8 cellular contexts compared by ENCODE assay signal in the genomic region with DNA sequence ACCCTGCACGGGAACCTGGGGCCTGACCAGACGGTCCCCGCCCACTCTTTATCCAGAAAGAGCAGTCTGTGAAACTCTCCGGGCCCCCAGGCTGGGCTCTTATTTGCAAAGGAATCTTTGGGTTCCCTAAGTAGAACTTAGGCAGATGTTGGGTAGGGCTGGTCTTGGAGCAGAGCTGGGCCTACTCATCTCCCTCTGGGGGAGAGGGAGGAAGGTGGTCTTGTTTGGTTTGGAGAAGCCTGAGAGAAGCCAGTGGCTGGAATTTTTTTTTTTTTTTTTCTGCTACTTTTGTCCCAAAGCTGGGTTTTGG. TPM values are rescaled to one million over a fixed set of nuclear protein-coding genes. Genes with fewer than 3 reads are reported as not detected.
A peak's percentile ranks its signal among the peaks of the same experiment; 100 is the strongest.
DNase-seq lines count a peak whose midpoint lies in the region; ATAC-seq and TF ChIP-seq lines count a peak whose summit lies in the region.

No MANE protein-coding gene starts in this region.

- peak overlapping the region; percentile 83 to 96 (median 89) for H3K4me3 Mint-ChIP-seq in brain

- peak overlapping the region; percentile 76 to 97 (median 96) for H3K27ac Mint-ChIP-seq in brain

- no peaks in the 10 kb centered on the region for H3K27me3 Mint-ChIP-seq in brain

- H3K27ac ChIP-seq in heart right ventricle (peak overlapping the region; percentile 90 to 100 (median 98)), lung (ENCODE audit: low read depth in 1 of 2, low read length in 1 of 2) (peak overlapping the region; percentile 96 to 98), aorta (ENCODE audit: low read depth in 1 of 2, low read length in 2 of 2) (peak overlapping the region; percentile 60 to 72)

- H3K4me1 ChIP-seq in heart right ventricle (peaks cover 24 to 70% (median 62%) of the 10 kb centered on the region in 9 donors), lung (ENCODE audit: control insufficient read depth in 2 of 2, insufficient read depth in 2 of 2, low read length in 2 of 2) (peaks cover 11 to 33% of the 10 kb centered on the region in 2 donors), aorta (ENCODE audit: control insufficient read depth in 1 of 2, insufficient read depth in 2 of 2, low read length in 2 of 2) (no peaks in the 10 kb centered on the region)

- DNase-seq in heart right ventricle = no peak
- no peak for DNase-seq in Right ventricle myocardium inferior (ENCODE audit: missing footprints)
- no peak for DNase-seq in lung (ENCODE audit: low spot score)
- DNase-seq in aorta = no peak
- no peak for DNase-seq in NCI-H128 (lab: John Stamatoyannopoulos, UW; ENCODE audit: unreplicated experiment)
- DNase-seq in DMS 273 (lab: John Stamatoyannopoulos, UW; ENCODE audit: unreplicated experiment) = no peak

- ATAC-seq in heart right ventricle (no peak), Right ventricle myocardium inferior (no peak), lung (ENCODE audit: insufficient read depth, low FRiP score) (no peak), aorta (ENCODE audit: low FRiP score) (no peak), GM18873 (IDR thresholded peaks at IDR 0.05; ENCODE audit: low FRiP score, unreplicated experiment) (no peak)

- H3K36me3 Mint-ChIP-seq in brain = peaks cover 7% of the 10 kb centered on the region

- H3K9me3 Mint-ChIP-seq in brain = no peaks in the 10 kb centered on the region

- no peaks in the 10 kb centered on the region for H3K9me3 ChIP-seq in heart right ventricle
- H3K9me3 ChIP-seq in lung (ENCODE audit: control insufficient read depth in 2 of 2, insufficient read depth in 1 of 2, low read length in 1 of 2) = no peaks in the 10 kb centered on the region
- no peaks in the 10 kb centered on the region for H3K9me3 ChIP-seq in aorta (ENCODE audit: control insufficient read depth, low read length)

- TF ChIP-seq CTCF in heart right ventricle (IDR thresholded peaks at IDR 0.05) (no peak), brain (conservative IDR thresholded peaks at IDR 0.05) (no peak), lung (IDR thresholded peaks at IDR 0.05; ENCODE audit: control extremely low read depth, extremely low read depth) (no peak)

- intact Hi-C loops in heart right ventricle (cut with DNase I) = loop anchor here in 6 of 10 donors (5.0 to 10.0 kb wide), 8 partner anchors 34 to 277 kb away; a partner anchor contains a TSS
- intact Hi-C loops in Right ventricle myocardium inferior (cut with DNase I) = loop anchor here (2.0 to 10.0 kb wide), 2 partner anchors 35 to 277 kb away; no protein-coding TSS in a partner anchor
- intact Hi-C loops in aorta (cut with DNase I) = no loop called here

- H3K36me3 ChIP-seq in heart right ventricle = no peaks in the 10 kb centered on the region
- no peaks in the 10 kb centered on the region for H3K36me3 ChIP-seq in lung (ENCODE audit: control insufficient read depth in 2 of 2, insufficient read depth in 2 of 2, low read length in 2 of 2)
- no peaks in the 10 kb centered on the region for H3K36me3 ChIP-seq in aorta (ENCODE audit: control insufficient read depth in 1 of 2, insufficient read depth in 2 of 2, low read length in 1 of 2)

- peaks cover 0 to 9% (median 0%) of the 10 kb centered on the region in 7 donors for H3K27me3 ChIP-seq in heart right ventricle
- H3K27me3 ChIP-seq in lung (ENCODE audit: control insufficient read depth, insufficient read depth) = no peaks in the 10 kb centered on the region
- H3K27me3 ChIP-seq in aorta (ENCODE audit: control insufficient read depth in 1 of 2, insufficient read depth in 2 of 2, low read length in 1 of 2) = no peaks in the 10 kb centered on the region

- WGBS in heart right ventricle, 2 donors = 0 to 3% methylated on average over 4 of the region's 4 CpGs
- 7 to 14% methylated on average over 4 of the region's 4 CpGs for WGBS in lung, 2 donors
- WGBS in aorta, 2 donors = 1 to 2% methylated on average over 4 of the region's 4 CpGs

- H3K4me1 Mint-ChIP-seq in brain = peaks cover 68% of the 10 kb centered on the region

- H3K4me3 ChIP-seq in heart right ventricle = peak overlapping the region; percentile 71 to 99 (median 94)
- peak overlapping the region; percentile 95 for H3K4me3 ChIP-seq in lung
- peak overlapping the region; percentile 59 to 84 for H3K4me3 ChIP-seq in aorta (ENCODE audit: low read length in 2 of 2)

RNA-seq across cellular contexts. Expression of a gene that starts 0.8 kb away (rescaled TPM):
- total RNA-seq in heart right ventricle (10 to 100 TPM; 36.6 to 63.6 (median 47.9) TPM), Right ventricle myocardium inferior (43.4 TPM), lung (100 to 1,000 TPM in 1 of 2 donors, 10 to 100 TPM in 1; 89.7 to 154 TPM), aorta (100 to 1,000 TPM in 1 of 2 donors, 10 to 100 TPM in 1; 96.3 to 148 TPM)
- polyA plus RNA-seq in heart right ventricle (10 to 100 TPM; 38.8 to 81.7 TPM), brain (ENCODE audit: insufficient read depth, low read depth, low replicate concordance) (75.9 TPM), lung (10 to 100 TPM; 29.6 to 44.5 TPM), aorta (10 to 100 TPM; 17.9 to 52.5 TPM)

Comparison
In these comparisons a context has a peak if more than half of its experiments do, and no peak if none do; other contexts are left out.
1. intact Hi-C loops: an anchor here in heart right ventricle (5.0 to 10.0 kb wide) and Right ventricle myocardium inferior (2.0 to 10.0 kb wide); none called in aorta.